In the genomic region with DNA sequence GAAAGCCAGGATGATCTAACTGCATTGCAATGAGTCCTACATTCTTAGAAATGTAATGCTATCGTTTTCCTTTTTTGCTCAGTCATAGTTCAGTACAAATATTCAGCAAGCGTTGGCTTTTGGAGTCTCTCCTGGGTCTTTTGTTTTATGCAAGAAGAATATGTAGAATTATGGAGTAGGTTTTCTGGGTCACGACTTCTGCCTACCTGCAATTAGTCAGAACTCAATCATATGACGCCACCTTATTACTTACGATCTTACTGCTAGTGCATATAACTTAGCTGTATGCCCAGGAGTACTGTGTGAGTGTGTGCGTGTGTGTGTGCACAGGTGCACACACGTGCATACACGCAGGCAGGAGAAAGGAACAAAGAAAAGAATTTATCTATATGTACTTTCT, we compare ENCODE assay signal across 25 cellular contexts.
DNase-seq lines count a peak whose midpoint lies in the region; ATAC-seq, FAIRE-seq and TF ChIP-seq lines count a peak whose summit lies in the region.
"Had no signal": no experiment of that assay in that cellular context is flagged by ENCODE, and none has a peak within 500 bp of the region (broad histone marks: within the 10 kb centered on the region; RNA-seq: fewer than 3 reads in every experiment).

No MANE protein-coding gene starts in this region.

- H3K4me3 ChIP-seq in GM23338 (no peak overlapping the region), tibial artery (no peak overlapping the region)
- H3K4me3 ChIP-seq: HAP-1, K562 had no signal

- no peaks in the 10 kb centered on the region for H4K20me1 ChIP-seq in GM23338 (replicated peaks; ENCODE audit: insufficient read depth)

- H3K9me3 Mint-ChIP-seq in GM23338 (peaks cover 13% of the 10 kb centered on the region), WTC11 (peaks cover 14% of the 10 kb centered on the region), chondrocyte (ENCODE audit: low read depth) (peaks cover 3% of the 10 kb centered on the region)

- H2AFZ ChIP-seq in GM23338, result no peak overlapping the region

- ATAC-seq in GM23338, result no peak
- ATAC-seq in WTC11, result no peak
- no peak for ATAC-seq in HG02642 (IDR thresholded peaks at IDR 0.05; ENCODE audit: poor library complexity, unreplicated experiment)
- ATAC-seq: K562, PC-3 had no signal

- peaks cover 8% of the 10 kb centered on the region for H3K4me1 ChIP-seq in GM23338 (ENCODE audit: insufficient read depth)
- no peaks in the 10 kb centered on the region for H3K4me1 ChIP-seq in tibial artery

- H3K79me2 ChIP-seq in GM23338 (replicated peaks; ENCODE audit: insufficient read depth), result no peaks in the 10 kb centered on the region

- intact Hi-C loops in tibial artery (cut with DNase I; ENCODE audit: low total_unique reads), result no loop called here

- H3K4me1 Mint-ChIP-seq in GM23338 (peaks cover 16% of the 10 kb centered on the region), WTC11 (peaks cover 16% of the 10 kb centered on the region), chondrocyte (ENCODE audit: low read depth) (peaks cover 9% of the 10 kb centered on the region)

- H3K27me3 ChIP-seq in GM23338 (ENCODE audit: insufficient read depth) (no peaks in the 10 kb centered on the region), tibial artery (no peaks in the 10 kb centered on the region)

- 0 out of 2 replicates have a peak, but pooled peaks cover 4% of the 10 kb centered on the region for H3K9me2 ChIP-seq in GM23338 (ENCODE audit: insufficient read depth)
- H3K9me2 ChIP-seq: SK-N-SH had no signal

- peak overlapping the region; percentile 31 for H3K4me2 ChIP-seq in GM23338
- H3K4me2 ChIP-seq: SK-N-SH had no signal

- POLR2A ChIA-PET in WTC11 (lab: Charles Lee), result no interaction called here

- no peaks in the 10 kb centered on the region for H3F3A ChIP-seq in GM23338 (replicated peaks; ENCODE audit: low read depth)

- H3K9me3 ChIP-seq in tibial artery, result no peaks in the 10 kb centered on the region
- H3K9me3 ChIP-seq: HAP-1, SK-N-SH had no signal

- DNase-seq in GM23338 (ENCODE audit: low spot score) (no peak), WTC11 (ENCODE audit: low spot score) (no peak), chondrocyte (ENCODE audit: low spot score) (no peak), kidney tubule cell (ENCODE audit: low spot score) (peak; percentile 4), HTR-8/SVneo (ENCODE audit: insufficient read length, low spot score) (no peak), NCI-H1436 (lab: John Stamatoyannopoulos, UW) (no peak), tibial artery (no peak)
- DNase-seq: 8988T, ACHN, DMS153, DND-41, Kasumi-1, MV-4-11, NCI-H1105, NCI-H146, NCI-H1930, NCI-H2107, NCI-H524, NCI-H748 treated with DMSO at 0.1 percent for 48 hours, PC-3, SK-N-SH had no signal

- H3K4me3 Mint-ChIP-seq in GM23338 (no peak overlapping the region), WTC11 (no peak overlapping the region), chondrocyte (ENCODE audit: unreplicated experiment) (no peak overlapping the region)

- no peaks in the 10 kb centered on the region for H3K36me3 ChIP-seq in GM23338 (ENCODE audit: insufficient read depth)
- H3K36me3 ChIP-seq in tibial artery, result no peaks in the 10 kb centered on the region
- H3K36me3 ChIP-seq: HAP-1 had no signal

- H3K36me3 Mint-ChIP-seq in GM23338 (ENCODE audit: low read depth) (peaks cover 14% of the 10 kb centered on the region; the same call in 2 of the 3 replicates), WTC11 (peaks cover 10% of the 10 kb centered on the region), chondrocyte (ENCODE audit: low read depth) (no peaks in the 10 kb centered on the region)

- CTCF ChIA-PET in WTC11 (lab: Charles Lee), result no interaction called here

- FAIRE-seq in HTR-8/SVneo (lab: Jason Lieb, UNC), result no peak
- FAIRE-seq: GM12892, K562 had no signal

- H3K27ac Mint-ChIP-seq in GM23338 (peak overlapping the region; percentile 53), WTC11 (peak overlapping the region; percentile 43; the same call in 1 of the 2 replicates), chondrocyte (ENCODE audit: unreplicated experiment) (peak overlapping the region; percentile 34)

- H3K27me3 Mint-ChIP-seq in GM23338 (ENCODE audit: insufficient read depth, low read depth, poor library complexity) (no peaks in the 10 kb centered on the region), WTC11 (ENCODE audit: low read depth) (no peaks in the 10 kb centered on the region), chondrocyte (ENCODE audit: low read depth) (no peaks in the 10 kb centered on the region)

- TF ChIP-seq CTCF in GM23338 (conservative IDR thresholded peaks at IDR 0.05; ENCODE audit: low read depth in 2 of 2) (no peak), WTC11 (IDR thresholded peaks at IDR 0.05) (no peak), chondrocyte (IDR thresholded peaks at IDR 0.05) (no peak), tibial artery (IDR thresholded peaks at IDR 0.05) (no peak)

- H3K27ac ChIP-seq in GM23338 (ENCODE audit: low read depth), result no peak overlapping the region
- no peak overlapping the region for H3K27ac ChIP-seq in tibial artery

TF ChIP-seq in GM23338, 12 proteins besides CTCF, POLR2A, EP300 and RAD21:
- no peak for TF ChIP-seq EZH2phosphoT487 (IDR thresholded peaks at IDR 0.05; ENCODE audit: unreplicated experiment)
- no peak for TF ChIP-seq CREB1 (CRISPR knock-in tag; IDR thresholded peaks at IDR 0.05; ENCODE audit: low read depth)
- no peak for TF ChIP-seq STAT1 (IDR thresholded peaks at IDR 0.05; ENCODE audit: unreplicated experiment)
- no peak for TF ChIP-seq ZNF114 (CRISPR knock-in tag; IDR thresholded peaks at IDR 0.05)
- TF ChIP-seq, protein P1, sequence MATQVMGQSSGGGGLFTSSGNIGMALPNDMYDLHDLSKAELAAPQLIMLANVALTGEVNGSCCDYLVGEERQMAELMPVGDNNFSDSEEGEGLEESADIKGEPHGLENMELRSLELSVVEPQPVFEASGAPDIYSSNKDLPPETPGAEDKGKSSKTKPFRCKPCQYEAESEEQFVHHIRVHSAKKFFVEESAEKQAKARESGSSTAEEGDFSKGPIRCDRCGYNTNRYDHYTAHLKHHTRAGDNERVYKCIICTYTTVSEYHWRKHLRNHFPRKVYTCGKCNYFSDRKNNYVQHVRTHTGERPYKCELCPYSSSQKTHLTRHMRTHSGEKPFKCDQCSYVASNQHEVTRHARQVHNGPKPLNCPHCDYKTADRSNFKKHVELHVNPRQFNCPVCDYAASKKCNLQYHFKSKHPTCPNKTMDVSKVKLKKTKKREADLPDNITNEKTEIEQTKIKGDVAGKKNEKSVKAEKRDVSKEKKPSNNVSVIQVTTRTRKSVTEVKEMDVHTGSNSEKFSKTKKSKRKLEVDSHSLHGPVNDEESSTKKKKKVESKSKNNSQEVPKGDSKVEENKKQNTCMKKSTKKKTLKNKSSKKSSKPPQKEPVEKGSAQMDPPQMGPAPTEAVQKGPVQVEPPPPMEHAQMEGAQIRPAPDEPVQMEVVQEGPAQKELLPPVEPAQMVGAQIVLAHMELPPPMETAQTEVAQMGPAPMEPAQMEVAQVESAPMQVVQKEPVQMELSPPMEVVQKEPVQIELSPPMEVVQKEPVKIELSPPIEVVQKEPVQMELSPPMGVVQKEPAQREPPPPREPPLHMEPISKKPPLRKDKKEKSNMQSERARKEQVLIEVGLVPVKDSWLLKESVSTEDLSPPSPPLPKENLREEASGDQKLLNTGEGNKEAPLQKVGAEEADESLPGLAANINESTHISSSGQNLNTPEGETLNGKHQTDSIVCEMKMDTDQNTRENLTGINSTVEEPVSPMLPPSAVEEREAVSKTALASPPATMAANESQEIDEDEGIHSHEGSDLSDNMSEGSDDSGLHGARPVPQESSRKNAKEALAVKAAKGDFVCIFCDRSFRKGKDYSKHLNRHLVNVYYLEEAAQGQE (IDR thresholded peaks at IDR 0.05; ENCODE audit: unreplicated experiment), result no peak
- TF ChIP-seq EZH2 (IDR thresholded peaks at IDR 0.05; ENCODE audit: low read depth, unreplicated experiment), result no peak
- no peak for TF ChIP-seq POLR2AphosphoS5 (IDR thresholded peaks at IDR 0.05; ENCODE audit: low read depth)

TF ChIP-seq in WTC11, 78 proteins besides CTCF, POLR2A, EP300 and RAD21 (continues in another document):
- TF ChIP-seq HMGA2 (CRISPR knock-in tag; IDR thresholded peaks at IDR 0.05) (no peak), OVOL2 (CRISPR knock-in tag; IDR thresholded peaks at IDR 0.05; ENCODE audit: borderline replicate concordance) (no peak), ETV6 (CRISPR knock-in tag; IDR thresholded peaks at IDR 0.05) (no peak), SMAD3 (CRISPR knock-in tag; IDR thresholded peaks at IDR 0.05; ENCODE audit: borderline replicate concordance) (no peak), TEAD1 (CRISPR knock-in tag; IDR thresholded peaks at IDR 0.05) (no peak), ZNF396 (CRISPR knock-in tag; IDR thresholded peaks at IDR 0.05; ENCODE audit: borderline replicate concordance) (no peak), NR2C2 (CRISPR knock-in tag; IDR thresholded peaks at IDR 0.05) (no peak)
- TF ChIP-seq, protein P2, sequence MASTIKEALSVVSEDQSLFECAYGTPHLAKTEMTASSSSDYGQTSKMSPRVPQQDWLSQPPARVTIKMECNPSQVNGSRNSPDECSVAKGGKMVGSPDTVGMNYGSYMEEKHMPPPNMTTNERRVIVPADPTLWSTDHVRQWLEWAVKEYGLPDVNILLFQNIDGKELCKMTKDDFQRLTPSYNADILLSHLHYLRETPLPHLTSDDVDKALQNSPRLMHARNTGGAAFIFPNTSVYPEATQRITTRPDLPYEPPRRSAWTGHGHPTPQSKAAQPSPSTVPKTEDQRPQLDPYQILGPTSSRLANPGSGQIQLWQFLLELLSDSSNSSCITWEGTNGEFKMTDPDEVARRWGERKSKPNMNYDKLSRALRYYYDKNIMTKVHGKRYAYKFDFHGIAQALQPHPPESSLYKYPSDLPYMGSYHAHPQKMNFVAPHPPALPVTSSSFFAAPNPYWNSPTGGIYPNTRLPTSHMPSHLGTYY (CRISPR knock-in tag; IDR thresholded peaks at IDR 0.05), result no peak
- TF ChIP-seq, protein P3, sequence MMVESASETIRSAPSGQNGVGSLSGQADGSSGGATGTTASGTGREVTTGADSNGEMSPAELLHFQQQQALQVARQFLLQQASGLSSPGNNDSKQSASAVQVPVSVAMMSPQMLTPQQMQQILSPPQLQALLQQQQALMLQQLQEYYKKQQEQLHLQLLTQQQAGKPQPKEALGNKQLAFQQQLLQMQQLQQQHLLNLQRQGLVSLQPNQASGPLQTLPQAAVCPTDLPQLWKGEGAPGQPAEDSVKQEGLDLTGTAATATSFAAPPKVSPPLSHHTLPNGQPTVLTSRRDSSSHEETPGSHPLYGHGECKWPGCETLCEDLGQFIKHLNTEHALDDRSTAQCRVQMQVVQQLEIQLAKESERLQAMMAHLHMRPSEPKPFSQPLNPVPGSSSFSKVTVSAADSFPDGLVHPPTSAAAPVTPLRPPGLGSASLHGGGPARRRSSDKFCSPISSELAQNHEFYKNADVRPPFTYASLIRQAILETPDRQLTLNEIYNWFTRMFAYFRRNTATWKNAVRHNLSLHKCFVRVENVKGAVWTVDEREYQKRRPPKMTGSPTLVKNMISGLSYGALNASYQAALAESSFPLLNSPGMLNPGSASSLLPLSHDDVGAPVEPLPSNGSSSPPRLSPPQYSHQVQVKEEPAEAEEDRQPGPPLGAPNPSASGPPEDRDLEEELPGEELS (CRISPR knock-in tag; IDR thresholded peaks at IDR 0.05), result no peak
